ENCODE assay signal across 1 cellular context in the genomic region with DNA sequence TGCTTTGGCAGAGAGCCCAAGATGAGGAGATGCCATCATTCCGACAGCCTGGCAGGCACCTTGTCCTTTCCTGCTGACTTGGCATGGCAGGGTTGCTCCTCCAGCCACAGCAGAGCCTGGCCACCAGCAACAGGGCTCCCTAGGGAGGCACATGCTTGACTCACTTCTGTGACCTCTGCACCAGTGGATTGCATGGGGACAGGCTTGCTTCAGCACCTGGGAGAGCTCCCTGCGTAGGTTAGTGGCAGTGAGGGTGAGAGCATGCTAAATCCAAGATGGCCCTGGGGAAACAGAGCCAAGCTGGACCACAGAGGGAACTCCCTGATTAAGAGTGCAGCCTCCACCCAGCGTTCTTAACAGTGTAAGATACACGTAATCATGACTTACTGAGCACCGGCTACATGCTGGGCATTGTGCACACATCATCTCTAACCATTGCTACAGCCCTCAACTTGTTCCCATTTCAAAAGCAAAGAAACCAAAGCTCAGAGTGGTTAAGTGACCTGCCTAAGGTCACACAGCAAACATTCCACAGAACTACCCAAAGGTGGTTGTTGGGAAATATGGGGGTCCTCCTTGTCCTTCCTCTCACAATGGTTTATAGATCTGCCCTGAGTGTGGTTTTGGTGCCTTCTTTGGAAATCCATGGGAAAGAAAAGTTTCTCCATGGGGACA.
TF ChIP-seq lines count a peak whose summit lies in the region.

No MANE protein-coding gene starts in this region.

TF ChIP-seq in K562, 482 proteins besides CTCF, POLR2A, EP300 and RAD21 (continued from another document):
- no peak for TF ChIP-seq SNIP1 (IDR thresholded peaks at IDR 0.05; ENCODE audit: low read depth)
- TF ChIP-seq, protein P1, sequence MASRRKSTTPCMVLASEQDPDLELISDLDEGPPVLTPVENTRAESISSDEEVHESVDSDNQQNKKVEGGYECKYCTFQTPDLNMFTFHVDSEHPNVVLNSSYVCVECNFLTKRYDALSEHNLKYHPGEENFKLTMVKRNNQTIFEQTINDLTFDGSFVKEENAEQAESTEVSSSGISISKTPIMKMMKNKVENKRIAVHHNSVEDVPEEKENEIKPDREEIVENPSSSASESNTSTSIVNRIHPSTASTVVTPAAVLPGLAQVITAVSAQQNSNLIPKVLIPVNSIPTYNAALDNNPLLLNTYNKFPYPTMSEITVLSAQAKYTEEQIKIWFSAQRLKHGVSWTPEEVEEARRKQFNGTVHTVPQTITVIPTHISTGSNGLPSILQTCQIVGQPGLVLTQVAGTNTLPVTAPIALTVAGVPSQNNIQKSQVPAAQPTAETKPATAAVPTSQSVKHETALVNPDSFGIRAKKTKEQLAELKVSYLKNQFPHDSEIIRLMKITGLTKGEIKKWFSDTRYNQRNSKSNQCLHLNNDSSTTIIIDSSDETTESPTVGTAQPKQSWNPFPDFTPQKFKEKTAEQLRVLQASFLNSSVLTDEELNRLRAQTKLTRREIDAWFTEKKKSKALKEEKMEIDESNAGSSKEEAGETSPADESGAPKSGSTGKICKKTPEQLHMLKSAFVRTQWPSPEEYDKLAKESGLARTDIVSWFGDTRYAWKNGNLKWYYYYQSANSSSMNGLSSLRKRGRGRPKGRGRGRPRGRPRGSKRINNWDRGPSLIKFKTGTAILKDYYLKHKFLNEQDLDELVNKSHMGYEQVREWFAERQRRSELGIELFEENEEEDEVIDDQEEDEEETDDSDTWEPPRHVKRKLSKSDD (conservative IDR thresholded peaks at IDR 0.05; ENCODE audit: low read length): no peak
- TF ChIP-seq ZFX (CRISPR knock-in tag; IDR thresholded peaks at IDR 0.05): no peak
- TF ChIP-seq ZNF324 (CRISPR knock-in tag; IDR thresholded peaks at IDR 0.05): no peak
- peak; percentile 19; the same call in 1 of the 2 replicates for TF ChIP-seq BCOR (IDR thresholded peaks at IDR 0.05)
- peak; percentile 87 for TF ChIP-seq RBM25 (IDR thresholded peaks at IDR 0.05; ENCODE audit: low read depth, low read length, severe bottlenecking)
- no peak for TF ChIP-seq PHF21A (IDR thresholded peaks at IDR 0.05; ENCODE audit: borderline replicate concordance, low read depth)
- TF ChIP-seq, protein P2, sequence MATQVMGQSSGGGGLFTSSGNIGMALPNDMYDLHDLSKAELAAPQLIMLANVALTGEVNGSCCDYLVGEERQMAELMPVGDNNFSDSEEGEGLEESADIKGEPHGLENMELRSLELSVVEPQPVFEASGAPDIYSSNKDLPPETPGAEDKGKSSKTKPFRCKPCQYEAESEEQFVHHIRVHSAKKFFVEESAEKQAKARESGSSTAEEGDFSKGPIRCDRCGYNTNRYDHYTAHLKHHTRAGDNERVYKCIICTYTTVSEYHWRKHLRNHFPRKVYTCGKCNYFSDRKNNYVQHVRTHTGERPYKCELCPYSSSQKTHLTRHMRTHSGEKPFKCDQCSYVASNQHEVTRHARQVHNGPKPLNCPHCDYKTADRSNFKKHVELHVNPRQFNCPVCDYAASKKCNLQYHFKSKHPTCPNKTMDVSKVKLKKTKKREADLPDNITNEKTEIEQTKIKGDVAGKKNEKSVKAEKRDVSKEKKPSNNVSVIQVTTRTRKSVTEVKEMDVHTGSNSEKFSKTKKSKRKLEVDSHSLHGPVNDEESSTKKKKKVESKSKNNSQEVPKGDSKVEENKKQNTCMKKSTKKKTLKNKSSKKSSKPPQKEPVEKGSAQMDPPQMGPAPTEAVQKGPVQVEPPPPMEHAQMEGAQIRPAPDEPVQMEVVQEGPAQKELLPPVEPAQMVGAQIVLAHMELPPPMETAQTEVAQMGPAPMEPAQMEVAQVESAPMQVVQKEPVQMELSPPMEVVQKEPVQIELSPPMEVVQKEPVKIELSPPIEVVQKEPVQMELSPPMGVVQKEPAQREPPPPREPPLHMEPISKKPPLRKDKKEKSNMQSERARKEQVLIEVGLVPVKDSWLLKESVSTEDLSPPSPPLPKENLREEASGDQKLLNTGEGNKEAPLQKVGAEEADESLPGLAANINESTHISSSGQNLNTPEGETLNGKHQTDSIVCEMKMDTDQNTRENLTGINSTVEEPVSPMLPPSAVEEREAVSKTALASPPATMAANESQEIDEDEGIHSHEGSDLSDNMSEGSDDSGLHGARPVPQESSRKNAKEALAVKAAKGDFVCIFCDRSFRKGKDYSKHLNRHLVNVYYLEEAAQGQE (CRISPR knock-in tag; IDR thresholded peaks at IDR 0.05; ENCODE audit: low read depth): peak; percentile 92
- no peak for TF ChIP-seq MXI1 (IDR thresholded peaks at IDR 0.05; ENCODE audit: low read depth, low read length)
- TF ChIP-seq RCOR1 (IDR thresholded peaks at IDR 0.05; ENCODE audit: borderline replicate concordance in 1 of 2, low read depth in 2 of 2, low read length in 2 of 2): no peak
- TF ChIP-seq YY1 (IDR thresholded peaks at IDR 0.05; ENCODE audit: borderline replicate concordance in 1 of 3, control insufficient read depth in 1 of 3, extremely low read depth in 1 of 3, insufficient read depth in 3 of 3, insufficient read length in 1 of 3, insufficient replicate concordance in 2 of 3, low read depth in 1 of 3, low read length in 2 of 3): peak in 1 of 3 experiments; percentile 78
- no peak for TF ChIP-seq ZNF224 (CRISPR knock-in tag; IDR thresholded peaks at IDR 0.05)
- TF ChIP-seq KLF16 (IDR thresholded peaks at IDR 0.05): no peak
- no peak for TF ChIP-seq LARP7 (IDR thresholded peaks at IDR 0.05)
- TF ChIP-seq MYBL2 (IDR thresholded peaks at IDR 0.05; ENCODE audit: low read depth): no peak
- no peak for TF ChIP-seq MYBL2 (CRISPR knock-in tag; IDR thresholded peaks at IDR 0.05; ENCODE audit: borderline replicate concordance)
- TF ChIP-seq, protein P3, sequence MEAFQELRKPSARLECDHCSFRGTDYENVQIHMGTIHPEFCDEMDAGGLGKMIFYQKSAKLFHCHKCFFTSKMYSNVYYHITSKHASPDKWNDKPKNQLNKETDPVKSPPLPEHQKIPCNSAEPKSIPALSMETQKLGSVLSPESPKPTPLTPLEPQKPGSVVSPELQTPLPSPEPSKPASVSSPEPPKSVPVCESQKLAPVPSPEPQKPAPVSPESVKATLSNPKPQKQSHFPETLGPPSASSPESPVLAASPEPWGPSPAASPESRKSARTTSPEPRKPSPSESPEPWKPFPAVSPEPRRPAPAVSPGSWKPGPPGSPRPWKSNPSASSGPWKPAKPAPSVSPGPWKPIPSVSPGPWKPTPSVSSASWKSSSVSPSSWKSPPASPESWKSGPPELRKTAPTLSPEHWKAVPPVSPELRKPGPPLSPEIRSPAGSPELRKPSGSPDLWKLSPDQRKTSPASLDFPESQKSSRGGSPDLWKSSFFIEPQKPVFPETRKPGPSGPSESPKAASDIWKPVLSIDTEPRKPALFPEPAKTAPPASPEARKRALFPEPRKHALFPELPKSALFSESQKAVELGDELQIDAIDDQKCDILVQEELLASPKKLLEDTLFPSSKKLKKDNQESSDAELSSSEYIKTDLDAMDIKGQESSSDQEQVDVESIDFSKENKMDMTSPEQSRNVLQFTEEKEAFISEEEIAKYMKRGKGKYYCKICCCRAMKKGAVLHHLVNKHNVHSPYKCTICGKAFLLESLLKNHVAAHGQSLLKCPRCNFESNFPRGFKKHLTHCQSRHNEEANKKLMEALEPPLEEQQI (IDR thresholded peaks at IDR 0.05): peak; percentile 24; the same call in 1 of the 2 replicates
- TF ChIP-seq NCOA2 (IDR thresholded peaks at IDR 0.05; ENCODE audit: partially characterized antibody in 2 of 2): no peak
- TF ChIP-seq KDM4B (IDR thresholded peaks at IDR 0.05; ENCODE audit: borderline replicate concordance in 2 of 2, low read depth in 1 of 2): no peak
- no peak for TF ChIP-seq KHSRP (IDR thresholded peaks at IDR 0.05)
- TF ChIP-seq ZNF507 (tag; conservative IDR thresholded peaks at IDR 0.05): no peak
- no peak for TF ChIP-seq ZNF589 (CRISPR knock-in tag; IDR thresholded peaks at IDR 0.05; ENCODE audit: low read depth)
- no peak for TF ChIP-seq DACH1 (IDR thresholded peaks at IDR 0.05; ENCODE audit: partially characterized antibody)
- TF ChIP-seq CREM (IDR thresholded peaks at IDR 0.05; ENCODE audit: low read depth): 0 out of 2 replicates have a peak, but pooled peaks have one; percentile 26
- TF ChIP-seq, protein P4, sequence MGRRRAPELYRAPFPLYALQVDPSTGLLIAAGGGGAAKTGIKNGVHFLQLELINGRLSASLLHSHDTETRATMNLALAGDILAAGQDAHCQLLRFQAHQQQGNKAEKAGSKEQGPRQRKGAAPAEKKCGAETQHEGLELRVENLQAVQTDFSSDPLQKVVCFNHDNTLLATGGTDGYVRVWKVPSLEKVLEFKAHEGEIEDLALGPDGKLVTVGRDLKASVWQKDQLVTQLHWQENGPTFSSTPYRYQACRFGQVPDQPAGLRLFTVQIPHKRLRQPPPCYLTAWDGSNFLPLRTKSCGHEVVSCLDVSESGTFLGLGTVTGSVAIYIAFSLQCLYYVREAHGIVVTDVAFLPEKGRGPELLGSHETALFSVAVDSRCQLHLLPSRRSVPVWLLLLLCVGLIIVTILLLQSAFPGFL (CRISPR knock-in tag; IDR thresholded peaks at IDR 0.05): no peak
- no peak for TF ChIP-seq POLR2B (IDR thresholded peaks at IDR 0.05; ENCODE audit: low read depth, partially characterized antibody)
- no peak for TF ChIP-seq SRSF3 (IDR thresholded peaks at IDR 0.05; ENCODE audit: insufficient read depth, low read length)
- TF ChIP-seq PPARD (CRISPR knock-in tag; IDR thresholded peaks at IDR 0.05): no peak
- no peak for TF ChIP-seq SRF (CRISPR knock-in tag; IDR thresholded peaks at IDR 0.05)
- no peak for TF ChIP-seq ASH1L (IDR thresholded peaks at IDR 0.05; ENCODE audit: borderline replicate concordance, low read depth, partially characterized antibody)
- TF ChIP-seq, protein P5, sequence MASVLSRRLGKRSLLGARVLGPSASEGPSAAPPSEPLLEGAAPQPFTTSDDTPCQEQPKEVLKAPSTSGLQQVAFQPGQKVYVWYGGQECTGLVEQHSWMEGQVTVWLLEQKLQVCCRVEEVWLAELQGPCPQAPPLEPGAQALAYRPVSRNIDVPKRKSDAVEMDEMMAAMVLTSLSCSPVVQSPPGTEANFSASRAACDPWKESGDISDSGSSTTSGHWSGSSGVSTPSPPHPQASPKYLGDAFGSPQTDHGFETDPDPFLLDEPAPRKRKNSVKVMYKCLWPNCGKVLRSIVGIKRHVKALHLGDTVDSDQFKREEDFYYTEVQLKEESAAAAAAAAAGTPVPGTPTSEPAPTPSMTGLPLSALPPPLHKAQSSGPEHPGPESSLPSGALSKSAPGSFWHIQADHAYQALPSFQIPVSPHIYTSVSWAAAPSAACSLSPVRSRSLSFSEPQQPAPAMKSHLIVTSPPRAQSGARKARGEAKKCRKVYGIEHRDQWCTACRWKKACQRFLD (CRISPR knock-in tag; IDR thresholded peaks at IDR 0.05): no peak
- TF ChIP-seq TAF15 (IDR thresholded peaks at IDR 0.05; ENCODE audit: low read depth, low read length): no peak
- TF ChIP-seq, protein P6, sequence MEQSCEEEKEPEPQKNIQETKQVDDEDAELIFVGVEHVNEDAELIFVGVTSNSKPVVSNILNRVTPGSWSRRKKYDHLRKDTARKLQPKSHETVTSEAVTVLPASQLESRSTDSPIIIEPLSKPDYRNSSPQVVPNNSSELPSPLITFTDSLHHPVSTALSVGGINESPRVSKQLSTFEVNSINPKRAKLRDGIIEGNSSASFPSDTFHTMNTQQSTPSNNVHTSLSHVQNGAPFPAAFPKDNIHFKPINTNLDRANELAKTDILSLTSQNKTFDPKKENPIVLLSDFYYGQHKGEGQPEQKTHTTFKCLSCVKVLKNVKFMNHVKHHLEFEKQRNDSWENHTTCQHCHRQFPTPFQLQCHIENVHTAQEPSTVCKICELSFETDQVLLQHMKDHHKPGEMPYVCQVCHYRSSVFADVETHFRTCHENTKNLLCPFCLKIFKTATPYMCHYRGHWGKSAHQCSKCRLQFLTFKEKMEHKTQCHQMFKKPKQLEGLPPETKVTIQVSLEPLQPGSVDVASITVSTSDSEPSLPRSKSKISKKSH (CRISPR knock-in tag; IDR thresholded peaks at IDR 0.05): no peak
- TF ChIP-seq SIN3B (IDR thresholded peaks at IDR 0.05; ENCODE audit: low read depth): no peak
- no peak for TF ChIP-seq GATAD2A (IDR thresholded peaks at IDR 0.05)
- TF ChIP-seq MIER1 (IDR thresholded peaks at IDR 0.05; ENCODE audit: low read depth): peak; percentile 89
- TF ChIP-seq, protein P7, sequence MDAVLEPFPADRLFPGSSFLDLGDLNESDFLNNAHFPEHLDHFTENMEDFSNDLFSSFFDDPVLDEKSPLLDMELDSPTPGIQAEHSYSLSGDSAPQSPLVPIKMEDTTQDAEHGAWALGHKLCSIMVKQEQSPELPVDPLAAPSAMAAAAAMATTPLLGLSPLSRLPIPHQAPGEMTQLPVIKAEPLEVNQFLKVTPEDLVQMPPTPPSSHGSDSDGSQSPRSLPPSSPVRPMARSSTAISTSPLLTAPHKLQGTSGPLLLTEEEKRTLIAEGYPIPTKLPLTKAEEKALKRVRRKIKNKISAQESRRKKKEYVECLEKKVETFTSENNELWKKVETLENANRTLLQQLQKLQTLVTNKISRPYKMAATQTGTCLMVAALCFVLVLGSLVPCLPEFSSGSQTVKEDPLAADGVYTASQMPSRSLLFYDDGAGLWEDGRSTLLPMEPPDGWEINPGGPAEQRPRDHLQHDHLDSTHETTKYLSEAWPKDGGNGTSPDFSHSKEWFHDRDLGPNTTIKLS (IDR thresholded peaks at IDR 0.05; ENCODE audit: borderline replicate concordance, low read depth): no peak
- TF ChIP-seq SIN3A (IDR thresholded peaks at IDR 0.05; ENCODE audit: borderline replicate concordance in 2 of 2, control insufficient read depth in 1 of 2, low read depth in 2 of 2, low read length in 2 of 2): no peak
- no peak for TF ChIP-seq HDAC6 (IDR thresholded peaks at IDR 0.05; ENCODE audit: low read depth, low read length)
- TF ChIP-seq ZNF75A (CRISPR knock-in tag; IDR thresholded peaks at IDR 0.05): no peak
